In the genomic region with DNA sequence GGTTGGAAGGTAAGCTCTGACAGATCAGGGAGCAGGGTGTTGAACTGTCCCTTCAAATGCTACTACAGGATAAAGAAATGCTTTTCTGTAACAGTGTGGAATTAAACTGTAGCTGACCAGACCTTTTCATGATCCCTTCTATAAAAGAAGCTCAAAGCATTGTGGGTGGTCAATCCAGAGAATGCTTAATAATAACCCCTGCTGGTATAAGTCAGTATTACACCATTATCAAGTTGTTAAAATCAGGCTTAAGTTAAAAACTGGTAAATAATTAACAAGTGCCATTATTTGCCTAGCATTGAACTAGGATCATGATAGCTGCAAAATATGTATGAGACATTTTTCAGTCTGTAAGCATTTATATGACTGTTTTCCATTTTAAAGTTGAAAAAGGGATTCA, we compare ENCODE assay signal across 9 cellular contexts.
DNase-seq lines count a peak whose midpoint lies in the region; ATAC-seq and TF ChIP-seq lines count a peak whose summit lies in the region.
"Had no signal": no experiment of that assay in that cellular context is flagged by ENCODE, and none has a peak within 500 bp of the region (broad histone marks: within the 10 kb centered on the region; RNA-seq: fewer than 3 reads in every experiment).

No MANE protein-coding gene starts in this region.

- no peak overlapping the region for H3K9ac ChIP-seq in OCI-LY1 (ENCODE audit: low read length)

- H3K27me3 ChIP-seq in OCI-LY1 (ENCODE audit: insufficient read depth, low read length), result no peaks in the 10 kb centered on the region
- H3K27me3 ChIP-seq in hepatocyte, result no peaks in the 10 kb centered on the region

- CTCF ChIA-PET in activated CD4-positive, alpha-beta memory T cell treated with anti-CD3 and anti-CD28 coated beads, Interleukin-2, amount 10 ng/mL, durations not matched to agents 7 days and 5 days (lab: Charles Lee), result no interaction called here

- no peaks in the 10 kb centered on the region for H3K4me1 Mint-ChIP-seq in activated CD4-positive, alpha-beta memory T cell treated with anti-CD3 and anti-CD28 coated beads, Interleukin-2, amount 10 ng/mL, durations not matched to agents 7 days and 5 days
- no peaks in the 10 kb centered on the region for H3K4me1 Mint-ChIP-seq in activated T-cell treated with anti-CD3 and anti-CD28 coated beads, Interleukin-2, amount 50 U/mL, for 24 hours (ENCODE audit: low read depth)

- DNase-seq in hepatocyte (ENCODE audit: low spot score) (peak; percentile 41), NOMO-1 treated with dmso at 0.1 percent for 144 hours (lab: John Stamatoyannopoulos, UW; ENCODE audit: unreplicated experiment) (no peak)
- no peak for DNase-seq in activated CD4-positive, alpha-beta T cell treated with anti-CD3 and anti-CD28 coated beads for 4 hours
- DNase-seq in activated CD4-positive, alpha-beta memory T cell treated with anti-CD3 and anti-CD28 coated beads, Interleukin-2, amount 10 ng/mL, durations not matched to agents 7 days and 5 days, result no peak
- no peak for DNase-seq in activated T-cell treated with anti-CD3 and anti-CD28 coated beads, Interleukin-2, amount 50 U/mL, for 24 hours

- H3F3A ChIP-seq in OCI-LY1 (ENCODE audit: insufficient read depth, low read length), result no peaks in the 10 kb centered on the region

- H3K4me1 ChIP-seq in OCI-LY1 (ENCODE audit: insufficient read depth, low read length, severe bottlenecking) (no peaks in the 10 kb centered on the region), hepatocyte (ENCODE audit: insufficient read depth) (peaks cover 7% of the 10 kb centered on the region)

- peak; percentile 65 for TF ChIP-seq CTCF in 22Rv1 (IDR thresholded peaks at IDR 0.05)
- TF ChIP-seq CTCF in OCI-LY1 (IDR thresholded peaks at IDR 0.05; ENCODE audit: low read length), result peak; percentile 44; the same call in 1 of the 2 replicates
- peak; percentile 33 for TF ChIP-seq CTCF in hepatocyte (IDR thresholded peaks at IDR 0.05; ENCODE audit: poor library complexity)

- no peak overlapping the region for H3K4me3 Mint-ChIP-seq in activated CD4-positive, alpha-beta memory T cell treated with anti-CD3 and anti-CD28 coated beads, Interleukin-2, amount 10 ng/mL, durations not matched to agents 7 days and 5 days
- no peak overlapping the region for H3K4me3 Mint-ChIP-seq in activated T-cell treated with anti-CD3 and anti-CD28 coated beads, Interleukin-2, amount 50 U/mL, for 24 hours

- H4K20me1 ChIP-seq in OCI-LY1 (ENCODE audit: insufficient read depth, low read length), result no peaks in the 10 kb centered on the region
- no peaks in the 10 kb centered on the region for H4K20me1 ChIP-seq in hepatocyte (ENCODE audit: insufficient read depth, poor library complexity, severe bottlenecking)

- no peaks in the 10 kb centered on the region for H3K9me3 ChIP-seq in OCI-LY1 (ENCODE audit: low read length)
- no peaks in the 10 kb centered on the region for H3K9me3 ChIP-seq in hepatocyte (ENCODE audit: low read depth)

- peak; percentile 45 for ATAC-seq in GM18868 (IDR thresholded peaks at IDR 0.05; ENCODE audit: unreplicated experiment)

- H3K4me3 ChIP-seq in OCI-LY1 (ENCODE audit: low read depth, low read length, poor library complexity, severe bottlenecking) (no peak overlapping the region), hepatocyte (no peak overlapping the region)

- no peaks in the 10 kb centered on the region for H3K9me3 Mint-ChIP-seq in activated CD4-positive, alpha-beta memory T cell treated with anti-CD3 and anti-CD28 coated beads, Interleukin-2, amount 10 ng/mL, durations not matched to agents 7 days and 5 days
- H3K9me3 Mint-ChIP-seq in activated T-cell treated with anti-CD3 and anti-CD28 coated beads, Interleukin-2, amount 50 U/mL, for 24 hours, result peaks cover 2% of the 10 kb centered on the region
- H3K9me3 Mint-ChIP-seq: activated T-helper 2 cell treated with anti-CD3 and anti-CD28 coated beads, Interferon-gamma antibody, Interleukin-2, Interleukin-4, amounts not matched to agents 10 μg/mL and 5 μg/mL and 100 μg/mL, durations not matched to agents 14 hours and 24 hours and 36 hours had no signal

- H3K9me2 ChIP-seq in OCI-LY1 (ENCODE audit: low read depth, low read length), result no peaks in the 10 kb centered on the region
- no peaks in the 10 kb centered on the region for H3K9me2 ChIP-seq in hepatocyte (replicated peaks; ENCODE audit: insufficient read depth)

- POLR2A ChIA-PET in activated CD4-positive, alpha-beta memory T cell treated with anti-CD3 and anti-CD28 coated beads, Interleukin-2, amount 10 ng/mL, durations not matched to agents 7 days and 5 days (lab: Charles Lee), result no interaction called here

- no peak overlapping the region for H3K4me2 ChIP-seq in OCI-LY1 (ENCODE audit: low read length)
- H3K4me2 ChIP-seq in hepatocyte, result peak overlapping the region; percentile 14

- peak overlapping the region; percentile 37; the same call in 1 of the 2 replicates for H3K27ac ChIP-seq in 22Rv1
- no peak overlapping the region for H3K27ac ChIP-seq in OCI-LY1 (ENCODE audit: low read depth, low read length, poor library complexity, severe bottlenecking)
- peak overlapping the region; percentile 44 for H3K27ac ChIP-seq in hepatocyte

- H3K36me3 ChIP-seq in OCI-LY1 (ENCODE audit: insufficient read depth, low read length), result no peaks in the 10 kb centered on the region
- no peaks in the 10 kb centered on the region for H3K36me3 ChIP-seq in hepatocyte (replicated peaks; ENCODE audit: insufficient read depth, low read depth)

- no peak overlapping the region for H2AFZ ChIP-seq in OCI-LY1 (ENCODE audit: low read length)
- no peak overlapping the region for H2AFZ ChIP-seq in hepatocyte

- H3K36me3 Mint-ChIP-seq in activated CD4-positive, alpha-beta memory T cell treated with anti-CD3 and anti-CD28 coated beads, Interleukin-2, amount 10 ng/mL, durations not matched to agents 7 days and 5 days (ENCODE audit: low read depth), result no peaks in the 10 kb centered on the region
- no peaks in the 10 kb centered on the region for H3K36me3 Mint-ChIP-seq in activated T-cell treated with anti-CD3 and anti-CD28 coated beads, Interleukin-2, amount 50 U/mL, for 24 hours (ENCODE audit: low read depth)

- H3K27ac Mint-ChIP-seq in activated CD4-positive, alpha-beta memory T cell treated with anti-CD3 and anti-CD28 coated beads, Interleukin-2, amount 10 ng/mL, durations not matched to agents 7 days and 5 days, result no peak overlapping the region
- no peak overlapping the region for H3K27ac Mint-ChIP-seq in activated T-cell treated with anti-CD3 and anti-CD28 coated beads, Interleukin-2, amount 50 U/mL, for 24 hours
- H3K27ac Mint-ChIP-seq: activated T-helper 2 cell treated with anti-CD3 and anti-CD28 coated beads, Interferon-gamma antibody, Interleukin-2, Interleukin-4, amounts not matched to agents 10 μg/mL and 5 μg/mL and 100 μg/mL, durations not matched to agents 14 hours and 24 hours and 36 hours had no signal

- H3K27me3 Mint-ChIP-seq in activated CD4-positive, alpha-beta memory T cell treated with anti-CD3 and anti-CD28 coated beads, Interleukin-2, amount 10 ng/mL, durations not matched to agents 7 days and 5 days, result no peaks in the 10 kb centered on the region
- no peaks in the 10 kb centered on the region for H3K27me3 Mint-ChIP-seq in activated T-cell treated with anti-CD3 and anti-CD28 coated beads, Interleukin-2, amount 50 U/mL, for 24 hours

- H3K79me2 ChIP-seq in OCI-LY1 (ENCODE audit: insufficient read depth, low read length) (no peaks in the 10 kb centered on the region), hepatocyte (no peaks in the 10 kb centered on the region)
